8 cellular contexts compared by ENCODE assay signal in the genomic region with DNA sequence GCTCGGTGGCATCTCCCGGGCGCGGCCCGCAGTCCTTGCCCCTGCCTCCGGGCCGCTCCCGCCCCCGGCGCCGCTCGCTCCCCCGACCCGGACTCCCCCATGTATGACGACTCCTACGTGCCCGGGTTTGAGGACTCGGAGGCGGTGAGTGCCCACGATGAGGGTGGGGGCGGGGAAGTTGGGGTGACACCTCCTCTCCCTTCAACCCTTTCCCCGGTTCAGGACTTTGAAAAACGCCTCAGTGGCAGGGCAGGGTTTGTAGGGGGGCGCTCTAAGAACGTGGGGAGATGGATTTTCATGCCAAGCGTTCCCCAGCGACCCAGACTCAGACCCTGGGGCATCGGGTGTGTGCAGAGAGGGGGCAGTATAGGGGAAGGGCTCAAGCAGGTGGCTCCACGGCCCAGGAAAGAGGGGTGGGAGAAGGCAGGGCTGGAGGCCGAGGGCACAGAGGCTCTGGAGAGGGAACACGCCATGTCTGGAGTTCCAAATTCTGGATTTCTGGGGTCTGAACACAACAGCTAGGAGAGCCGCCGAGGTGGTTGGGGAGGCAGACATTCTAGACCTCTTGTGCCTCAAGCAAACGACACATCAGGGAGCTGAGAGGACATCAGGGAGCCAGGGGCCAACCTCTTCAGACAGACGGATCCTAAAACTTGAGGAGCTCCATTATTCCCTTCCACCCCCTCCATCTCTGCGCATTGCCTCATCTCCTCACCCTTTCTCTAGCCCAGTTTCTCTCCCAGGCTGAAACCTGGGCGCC. TPM values are rescaled to one million over a fixed set of nuclear protein-coding genes. Genes with fewer than 3 reads are reported as not detected.
DNase-seq lines count a peak whose midpoint lies in the region; ATAC-seq, FAIRE-seq and TF ChIP-seq lines count a peak whose summit lies in the region.

No MANE protein-coding gene starts in this region.

- 23 to 29% methylated on average over 16 to 28 of the region's 37 CpGs for WGBS in testis, 2 donors

- H3K4me2 ChIP-seq in astrocyte (ENCODE audit: low read length), result peak overlapping the region; percentile 98

- FAIRE-seq in astrocyte (lab: Jason Lieb, UNC), result no peak

- H3K27me3 ChIP-seq in MG63 (no peaks in the 10 kb centered on the region), astrocyte (ENCODE audit: insufficient read depth, low read length) (no peaks in the 10 kb centered on the region), testis (no peaks in the 10 kb centered on the region)

- H3K4me3 Mint-ChIP-seq in astrocyte (ENCODE audit: unreplicated experiment) (peak overlapping the region; percentile 85), memory B cell (peak overlapping the region; percentile 91)

- no peak for ATAC-seq in memory B cell (ENCODE audit: low read depth)
- no peak for ATAC-seq in HG03354 (IDR thresholded peaks at IDR 0.05; ENCODE audit: poor library complexity, severe bottlenecking, unreplicated experiment)

- peak overlapping the region; percentile 42 for H2AFZ ChIP-seq in astrocyte (ENCODE audit: low read depth, low read length)

- no peak for TF ChIP-seq POLR2A in testis (IDR thresholded peaks at IDR 0.05)

- H3K27me3 Mint-ChIP-seq in astrocyte (ENCODE audit: low read depth, unreplicated experiment) (peaks cover 16% of the 10 kb centered on the region), memory B cell (peaks cover 12% of the 10 kb centered on the region)

- DNase-seq in DMS153 treated with DMSO at 0.1 percent for 48 hours (lab: John Stamatoyannopoulos, UW; ENCODE audit: unreplicated experiment) (peak; percentile 25), MG63 (peak; percentile 25), astrocyte (ENCODE audit: low read depth) (no peak), memory B cell (ENCODE audit: low spot score in 2 of 2) (no peak), testis (no peak), NCI-H1105 (lab: John Stamatoyannopoulos, UW) (no peak), SHP77 (lab: John Stamatoyannopoulos, UW) (no peak)

- peaks cover 48% of the 10 kb centered on the region for H4K20me1 ChIP-seq in astrocyte (ENCODE audit: insufficient read depth, low read length)

- no peaks in the 10 kb centered on the region for H3K9me3 ChIP-seq in MG63
- no peaks in the 10 kb centered on the region for H3K9me3 ChIP-seq in astrocyte (ENCODE audit: insufficient read depth, low read depth, low read length)
- no peaks in the 10 kb centered on the region for H3K9me3 ChIP-seq in testis

- no peak overlapping the region for H3K27ac Mint-ChIP-seq in astrocyte (ENCODE audit: unreplicated experiment)
- no peak overlapping the region for H3K27ac Mint-ChIP-seq in memory B cell

- H3K9me3 Mint-ChIP-seq in astrocyte (ENCODE audit: unreplicated experiment) (no peaks in the 10 kb centered on the region), memory B cell (no peaks in the 10 kb centered on the region)

- H3K36me3 Mint-ChIP-seq in astrocyte (ENCODE audit: low read depth, unreplicated experiment), result peaks cover 20% of the 10 kb centered on the region
- no peaks in the 10 kb centered on the region for H3K36me3 Mint-ChIP-seq in memory B cell

- peaks cover 26% of the 10 kb centered on the region for H3K79me2 ChIP-seq in astrocyte (ENCODE audit: insufficient read depth, low read length)

- H3K36me3 ChIP-seq in MG63, result no peaks in the 10 kb centered on the region
- H3K36me3 ChIP-seq in astrocyte (ENCODE audit: insufficient read depth, low read length), result no peaks in the 10 kb centered on the region
- no peaks in the 10 kb centered on the region for H3K36me3 ChIP-seq in testis (ENCODE audit: low read depth, missing control alignments)

- peak overlapping the region; percentile 72 for H3K9ac ChIP-seq in astrocyte (ENCODE audit: low read length)

- peaks cover 8% of the 10 kb centered on the region for H3K4me1 Mint-ChIP-seq in astrocyte (ENCODE audit: low read depth, unreplicated experiment)
- peaks cover 26% of the 10 kb centered on the region for H3K4me1 Mint-ChIP-seq in memory B cell

- no peak for TF ChIP-seq CTCF in astrocyte (IDR thresholded peaks at IDR 0.05; ENCODE audit: insufficient read depth, low read depth, low read length)
- TF ChIP-seq CTCF in testis (IDR thresholded peaks at IDR 0.05), result no peak

- no peak overlapping the region for H3K27ac ChIP-seq in astrocyte (ENCODE audit: low read depth, low read length)
- peak overlapping the region in 1 of 2 donors; percentile 65 for H3K27ac ChIP-seq in testis

- intact Hi-C loops in testis (cut with DNase I; ENCODE audit: low total_unique reads), result no loop called here

- H3K4me1 ChIP-seq in astrocyte (ENCODE audit: insufficient read depth, low read length) (peaks cover 18% of the 10 kb centered on the region), testis (peaks cover 6% of the 10 kb centered on the region)

- peak overlapping the region; percentile 66 for H3K4me3 ChIP-seq in MG63
- peak overlapping the region; percentile 70 for H3K4me3 ChIP-seq in astrocyte (ENCODE audit: insufficient read depth, low read depth, low read length)
- H3K4me3 ChIP-seq in testis, result peak overlapping the region; percentile 52 to 78

RNA-seq across cellular contexts. Expression of a gene that starts 0.7 kb away (rescaled TPM):
- 13.9 and 19.0 TPM in 2 replicates for total RNA-seq in MG63 (2014; rRNA removed; shearing (Covaris generic); ENCODE audit: low replicate concordance)
- total RNA-seq in astrocyte, result 36.2 and 40.5 TPM in 2 replicates
- 10 to 100 TPM; 17.2 to 19.3 TPM for total RNA-seq in testis
- 20.1 TPM for polyA plus RNA-seq in testis (ENCODE audit: insufficient read depth, low read depth, low replicate concordance)

RNA-seq across cellular contexts. Expression of a gene that starts 30.1 kb away (rescaled TPM):
- total RNA-seq in MG63 (2014; rRNA removed; shearing (Covaris generic); ENCODE audit: low replicate concordance), result 30.4 and 40.0 TPM in 2 replicates
- total RNA-seq in astrocyte (28.9 and 33.5 TPM in 2 replicates), testis (10 to 100 TPM; 24.5 to 26.3 TPM)
- polyA plus RNA-seq in testis (ENCODE audit: insufficient read depth, low read depth, low replicate concordance), result 16.5 TPM

RNA-seq across cellular contexts. Expression of a gene that starts 33.0 kb away (rescaled TPM):
- 76.0 and 85.0 TPM in 2 replicates for total RNA-seq in MG63 (2014; rRNA removed; shearing (Covaris generic); ENCODE audit: low replicate concordance)
- total RNA-seq in astrocyte (66.7 and 77.1 TPM in 2 replicates), testis (10 to 100 TPM; 85.0 to 96.1 TPM)
- 69.4 TPM for polyA plus RNA-seq in testis (ENCODE audit: insufficient read depth, low read depth, low replicate concordance)

RNA-seq across cellular contexts. Expression of a gene that starts 46.7 kb away (rescaled TPM):
- total RNA-seq in MG63 (2014; rRNA removed; shearing (Covaris generic); ENCODE audit: low replicate concordance), result 0.12 TPM in 1 of 2 replicates, not detected in the other
- total RNA-seq in astrocyte, result 2.2 and 2.4 TPM in 2 replicates
- 1 to 10 TPM in 1 of 2 donors, under 1 TPM in 1; 0.81 to 1.1 TPM for total RNA-seq in testis
- polyA plus RNA-seq in testis (ENCODE audit: insufficient read depth, low read depth, low replicate concordance), result 1.2 TPM

Comparison
In these comparisons a context has a peak if more than half of its experiments do, and no peak if none do; other contexts are left out.
1. DNase-seq: peak in DMS153 treated with DMSO at 0.1 percent for 48 hours (single experiment) and MG63 (single experiment); none in astrocyte (single experiment), memory B cell (0 of 2), testis (single experiment), NCI-H1105 (single experiment) and SHP77 (0 of 2).
2. Peak in every context shown above with its lines, with median percentiles within 50 percentile points of each other: H3K4me3 ChIP-seq.